Comparison of ENCODE assay signal across 1 cellular context in genomic region chr7:5514440-5515035, GRCh38.
A peak's percentile ranks its signal among the peaks of the same experiment; 100 is the strongest.
TF ChIP-seq lines count a peak whose summit lies in the region.

No MANE protein-coding gene starts in this region.

TF ChIP-seq in HEK293, 187 proteins besides CTCF, POLR2A, EP300 and RAD21 (continued from another document):
- no peak for TF ChIP-seq ZNF548 (tag by site-specific recombination; IDR thresholded peaks at IDR 0.05)
- 0 out of 2 replicates have a peak, but pooled peaks have one; percentile 10 for TF ChIP-seq ZNF121 (tag by site-specific recombination; IDR thresholded peaks at IDR 0.05)
- no peak for TF ChIP-seq ZNF514 (tag by site-specific recombination; IDR thresholded peaks at IDR 0.05)
- TF ChIP-seq PRDM10 (tag by site-specific recombination; IDR thresholded peaks at IDR 0.05) = no peak
- TF ChIP-seq ZNF114 (tag by site-specific recombination; IDR thresholded peaks at IDR 0.05) = no peak
- TF ChIP-seq ZBTB21 (tag by site-specific recombination; IDR thresholded peaks at IDR 0.05) = no peak
- no peak for TF ChIP-seq IKZF3 (tag by site-specific recombination; IDR thresholded peaks at IDR 0.05)
- TF ChIP-seq ZNF248 (tag by site-specific recombination; IDR thresholded peaks at IDR 0.05) = no peak
